In genomic region chr4:1201851-1202525, GRCh38 we compare ENCODE assay signal across 9 cellular contexts. TPM values are rescaled to one million over a fixed set of nuclear protein-coding genes. Genes with fewer than 3 reads are reported as not detected.
DNase-seq lines count a peak whose midpoint lies in the region; ATAC-seq and TF ChIP-seq lines count a peak whose summit lies in the region.
"Had no signal": no experiment of that assay in that cellular context is flagged by ENCODE, and none has a peak within 500 bp of the region (broad histone marks: within the 10 kb centered on the region; RNA-seq: fewer than 3 reads in every experiment).

No MANE protein-coding gene starts in this region.

- no peaks in the 10 kb centered on the region for H3K27me3 ChIP-seq in esophagus muscularis mucosa
- H3K27me3 ChIP-seq in rectal smooth muscle tissue (ENCODE audit: control insufficient read depth, insufficient read depth, low read length): no peaks in the 10 kb centered on the region
- H3K27me3 ChIP-seq in uterus: no peaks in the 10 kb centered on the region
- no peaks in the 10 kb centered on the region for H3K27me3 ChIP-seq in WERI-Rb-1 (ENCODE audit: insufficient read depth, low read depth, severe bottlenecking)

- ATAC-seq in HG03196 (IDR thresholded peaks at IDR 0.05; ENCODE audit: unreplicated experiment) (peak; percentile 26), HG03342 (IDR thresholded peaks at IDR 0.05; ENCODE audit: unreplicated experiment) (no peak)

- H3K4me1 ChIP-seq in esophagus muscularis mucosa (peaks cover 26 to 55% (median 50%) of the 10 kb centered on the region in 4 donors), rectal smooth muscle tissue (ENCODE audit: control insufficient read depth, insufficient read depth, low read length) (peaks cover 13% of the 10 kb centered on the region), uterus (peaks cover 7 to 29% of the 10 kb centered on the region in 2 donors)
- H3K4me1 ChIP-seq: HAP-1 had no signal

- intact Hi-C loops in esophagus muscularis mucosa (cut with DNase I) (no loop called here), uterus (cut with DNase I; ENCODE audit: low total_unique reads) (no loop called here)

- peak overlapping the region; percentile 40 to 48 (median 42) for H3K4me3 ChIP-seq in esophagus muscularis mucosa
- no peak overlapping the region for H3K4me3 ChIP-seq in rectal smooth muscle tissue (ENCODE audit: low read length)
- H3K4me3 ChIP-seq in uterus: no peak overlapping the region
- H3K4me3 ChIP-seq in WERI-Rb-1 (ENCODE audit: low read depth, low read length): no peak overlapping the region
- H3K4me3 ChIP-seq: HAP-1 had no signal

- TF ChIP-seq POLR2A in esophagus muscularis mucosa (IDR thresholded peaks at IDR 0.05; ENCODE audit: low read depth) (no peak), uterus (IDR thresholded peaks at IDR 0.05) (peak in 1 of 2 donors; percentile 18)

- 84% methylated on average over 26 of the region's 26 CpGs for WGBS in esophagus muscularis mucosa

- TF ChIP-seq EP300 in esophagus muscularis mucosa (IDR thresholded peaks at IDR 0.05): peak; percentile 50

- no peak overlapping the region for H3K9ac ChIP-seq in rectal smooth muscle tissue (ENCODE audit: low read length)

- H3K27ac ChIP-seq in esophagus muscularis mucosa (replicated peaks in 1 of 4) (peak overlapping the region; percentile 70 to 80 (median 78)), rectal smooth muscle tissue (ENCODE audit: low read depth, low read length) (peak overlapping the region; percentile 70), uterus (peak overlapping the region; percentile 84 to 97), WERI-Rb-1 (no peak overlapping the region; the same call in 1 of the 2 replicates)

- TF ChIP-seq CTCF in esophagus muscularis mucosa (IDR thresholded peaks at IDR 0.05): no peak
- no peak for TF ChIP-seq CTCF in uterus (IDR thresholded peaks at IDR 0.05)
- no peak for TF ChIP-seq CTCF in WERI-Rb-1 (IDR thresholded peaks at IDR 0.05; ENCODE audit: low read depth, low read length)

- peak; percentile 65 for DNase-seq in GM03348 (ENCODE audit: low spot score)
- DNase-seq in activated CD4-positive, alpha-beta T cell treated with anti-CD3 and anti-CD28 coated beads, Interleukin-2, amount 50 U/mL, for 48 hours: peak; percentile 75 to 82
- peak; percentile 97 for DNase-seq in esophagus muscularis mucosa (ENCODE audit: extremely low spot score)
- DNase-seq in uterus: peak; percentile 85 to 90
- DNase-seq in WERI-Rb-1: no peak

- H3K36me3 ChIP-seq in esophagus muscularis mucosa: no peaks in the 10 kb centered on the region
- no peaks in the 10 kb centered on the region for H3K36me3 ChIP-seq in rectal smooth muscle tissue (ENCODE audit: control insufficient read depth, insufficient read depth, low read length)
- no peaks in the 10 kb centered on the region for H3K36me3 ChIP-seq in uterus
- 0 out of 2 replicates have a peak, but pooled peaks cover 7% of the 10 kb centered on the region for H3K36me3 ChIP-seq in WERI-Rb-1
- H3K36me3 ChIP-seq: HAP-1 had no signal

- no peaks in the 10 kb centered on the region for H3K9me3 ChIP-seq in esophagus muscularis mucosa
- H3K9me3 ChIP-seq in uterus: no peaks in the 10 kb centered on the region
- H3K9me3 ChIP-seq in WERI-Rb-1 (ENCODE audit: severe bottlenecking): no peaks in the 10 kb centered on the region
- H3K9me3 ChIP-seq: HAP-1 had no signal

RNA-seq across cellular contexts. Expression of gene SPON2, which starts 29.6 kb away (rescaled TPM):
- total RNA-seq in esophagus muscularis mucosa (10 to 100 TPM; 21.3 to 72.9 (median 58.3) TPM), uterus (100 to 1,000 TPM in 2 of 4 donors, 10 to 100 TPM in 2; 60.6 to 262 (median 115) TPM)

RNA-seq across cellular contexts. Expression of gene CTBP1, which starts 46.9 kb away (rescaled TPM):
- total RNA-seq in esophagus muscularis mucosa (100 to 1,000 TPM; 110 to 245 (median 172) TPM), uterus (100 to 1,000 TPM; 104 to 193 (median 162) TPM)

Comparison
In these comparisons a context has a peak if more than half of its experiments do, and no peak if none do; other contexts are left out.
1. H3K4me3 ChIP-seq: peak in esophagus muscularis mucosa (4 of 4); none in rectal smooth muscle tissue (single experiment), uterus (0 of 2) and WERI-Rb-1 (single experiment).